Comparison of ENCODE assay signal across 1 cellular context in genomic region chr9:34072868-34073590, GRCh38.
A peak's percentile ranks its signal among the peaks of the same experiment; 100 is the strongest.
TF ChIP-seq lines count a peak whose summit lies in the region.

No MANE protein-coding gene starts in this region.

TF ChIP-seq in HEK293, 187 proteins besides CTCF, POLR2A, EP300 and RAD21 (continued from another document):
- TF ChIP-seq ELK4 (IDR thresholded peaks at IDR 0.05; ENCODE audit: borderline replicate concordance, low read depth, low read length), result no peak
- peak; percentile 59; the same call in 1 of the 2 replicates for TF ChIP-seq ZSCAN16 (tag by site-specific recombination; IDR thresholded peaks at IDR 0.05)
- TF ChIP-seq GLIS1 (tag by site-specific recombination; IDR thresholded peaks at IDR 0.05), result peak; percentile 51
- TF ChIP-seq ZNF654 (tag by site-specific recombination; IDR thresholded peaks at IDR 0.05; ENCODE audit: low read depth), result 0 out of 2 replicates have a peak, but pooled peaks have one; percentile 5
- no peak for TF ChIP-seq ZEB2 (tag by site-specific recombination; IDR thresholded peaks at IDR 0.05)
- TF ChIP-seq ZNF837 (tag by site-specific recombination; IDR thresholded peaks at IDR 0.05), result no peak
- no peak for TF ChIP-seq BCL11B (tag by site-specific recombination; IDR thresholded peaks at IDR 0.05; ENCODE audit: low read depth)
- no peak for TF ChIP-seq KLF7 (tag by site-specific recombination; IDR thresholded peaks at IDR 0.05; ENCODE audit: borderline replicate concordance)
- TF ChIP-seq, protein P1, sequence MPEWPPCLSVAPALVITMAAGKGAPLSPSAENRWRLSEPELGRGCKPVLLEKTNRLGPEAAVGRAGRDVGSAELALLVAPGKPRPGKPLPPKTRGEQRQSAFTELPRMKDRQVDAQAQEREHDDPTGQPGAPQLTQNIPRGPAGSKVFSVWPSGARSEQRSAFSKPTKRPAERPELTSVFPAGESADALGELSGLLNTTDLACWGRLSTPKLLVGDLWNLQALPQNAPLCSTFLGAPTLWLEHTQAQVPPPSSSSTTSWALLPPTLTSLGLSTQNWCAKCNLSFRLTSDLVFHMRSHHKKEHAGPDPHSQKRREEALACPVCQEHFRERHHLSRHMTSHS (tag by site-specific recombination; IDR thresholded peaks at IDR 0.05), result no peak
- TF ChIP-seq ZNF548 (tag by site-specific recombination; IDR thresholded peaks at IDR 0.05), result no peak
- peak; percentile 25; the same call in 1 of the 2 replicates for TF ChIP-seq ZNF366 (tag by site-specific recombination; conservative IDR thresholded peaks at IDR 0.05)
- peak; percentile 34 for TF ChIP-seq ZNF510 (tag by site-specific recombination; IDR thresholded peaks at IDR 0.05; ENCODE audit: insufficient replicate concordance)
- TF ChIP-seq ZNF16 (tag by site-specific recombination; IDR thresholded peaks at IDR 0.05; ENCODE audit: low read depth), result no peak
- TF ChIP-seq ZNF24 (tag by site-specific recombination; IDR thresholded peaks at IDR 0.05), result no peak
- no peak for TF ChIP-seq SETDB1 (IDR thresholded peaks at IDR 0.05; ENCODE audit: insufficient read length, low read length)
- TF ChIP-seq ZSCAN30 (tag by site-specific recombination; IDR thresholded peaks at IDR 0.05), result 0 out of 2 replicates have a peak, but pooled peaks have one; percentile 20
- TF ChIP-seq ZNF830 (tag by site-specific recombination; IDR thresholded peaks at IDR 0.05; ENCODE audit: low read depth), result no peak
- TF ChIP-seq ZNF701 (tag by site-specific recombination; IDR thresholded peaks at IDR 0.05), result no peak
- TF ChIP-seq ZBTB48 (tag by site-specific recombination; IDR thresholded peaks at IDR 0.05), result peak; percentile 25; the same call in 1 of the 2 replicates
- TF ChIP-seq, protein P2, sequence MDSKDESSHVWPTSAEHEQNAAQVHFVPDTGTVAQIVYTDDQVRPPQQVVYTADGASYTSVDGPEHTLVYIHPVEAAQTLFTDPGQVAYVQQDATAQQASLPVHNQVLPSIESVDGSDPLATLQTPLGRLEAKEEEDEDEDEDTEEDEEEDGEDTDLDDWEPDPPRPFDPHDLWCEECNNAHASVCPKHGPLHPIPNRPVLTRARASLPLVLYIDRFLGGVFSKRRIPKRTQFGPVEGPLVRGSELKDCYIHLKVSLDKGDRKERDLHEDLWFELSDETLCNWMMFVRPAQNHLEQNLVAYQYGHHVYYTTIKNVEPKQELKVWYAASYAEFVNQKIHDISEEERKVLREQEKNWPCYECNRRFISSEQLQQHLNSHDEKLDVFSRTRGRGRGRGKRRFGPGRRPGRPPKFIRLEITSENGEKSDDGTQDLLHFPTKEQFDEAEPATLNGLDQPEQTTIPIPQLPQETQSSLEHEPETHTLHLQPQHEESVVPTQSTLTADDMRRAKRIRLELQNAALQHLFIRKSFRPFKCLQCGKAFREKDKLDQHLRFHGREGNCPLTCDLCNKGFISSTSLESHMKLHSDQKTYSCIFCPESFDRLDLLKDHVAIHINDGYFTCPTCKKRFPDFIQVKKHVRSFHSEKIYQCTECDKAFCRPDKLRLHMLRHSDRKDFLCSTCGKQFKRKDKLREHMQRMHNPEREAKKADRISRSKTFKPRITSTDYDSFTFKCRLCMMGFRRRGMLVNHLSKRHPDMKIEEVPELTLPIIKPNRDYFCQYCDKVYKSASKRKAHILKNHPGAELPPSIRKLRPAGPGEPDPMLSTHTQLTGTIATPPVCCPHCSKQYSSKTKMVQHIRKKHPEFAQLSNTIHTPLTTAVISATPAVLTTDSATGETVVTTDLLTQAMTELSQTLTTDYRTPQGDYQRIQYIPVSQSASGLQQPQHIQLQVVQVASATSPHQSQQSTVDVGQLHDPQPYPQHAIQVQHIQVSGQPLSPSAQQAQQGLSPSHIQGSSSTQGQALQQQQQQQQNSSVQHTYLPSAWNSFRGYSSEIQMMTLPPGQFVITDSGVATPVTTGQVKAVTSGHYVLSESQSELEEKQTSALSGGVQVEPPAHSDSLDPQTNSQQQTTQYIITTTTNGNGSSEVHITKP (tag by site-specific recombination; IDR thresholded peaks at IDR 0.05), result peak; percentile 32; the same call in 1 of the 2 replicates
TF ChIP-seq in HEK293: peak in this region for 9.
